ENCODE assay signal across 8 cellular contexts in genomic region chr2:45651415-45652089, GRCh38. TPM values are rescaled to one million over a fixed set of nuclear protein-coding genes. Genes with fewer than 3 reads are reported as not detected.
A peak's percentile ranks its signal among the peaks of the same experiment; 100 is the strongest.
DNase-seq lines count a peak whose midpoint lies in the region; ATAC-seq and TF ChIP-seq lines count a peak whose summit lies in the region.

PRKCE (plus strand) TSS chr2:45651675.

- peak within 1 kb of the TSS; percentile 98 for H3K27ac Mint-ChIP-seq in activated naive CD8-positive, alpha-beta T cell treated with anti-CD3 and anti-CD28 coated beads, Interleukin-2, amount 50 U/mL, for 24 hours

- WGBS in heart right ventricle, 2 donors: 0 to 1% methylated on average over 58 to 66 of the region's 66 CpGs

- H3K9me3 Mint-ChIP-seq in activated naive CD8-positive, alpha-beta T cell treated with anti-CD3 and anti-CD28 coated beads, Interleukin-2, amount 50 U/mL, for 24 hours: no peaks in the 10 kb centered on the region

- in situ Hi-C loops in SK-MEL-5 (cut with HindIII; ENCODE audit: low pct_unique_long_range_greater_than_20kb, low sequenced_read_pairs): no loop called here

- peaks cover 32% of the 10 kb centered on the region for H3K79me2 ChIP-seq in parathyroid adenoma

- TF ChIP-seq CTCF in heart right ventricle (IDR thresholded peaks at IDR 0.05): no peak
- no peak for TF ChIP-seq CTCF in parathyroid adenoma (IDR thresholded peaks at IDR 0.05)
- no peak for TF ChIP-seq CTCF in vagina (IDR thresholded peaks at IDR 0.05)

- H3K36me3 ChIP-seq in heart right ventricle (peaks cover 0 to 4% (median 0%) of the 10 kb centered on the region in 9 donors), parathyroid adenoma (ENCODE audit: control insufficient read depth, insufficient read depth, low read length) (no peaks in the 10 kb centered on the region), vagina (no peaks in the 10 kb centered on the region)

- peak within 1 kb of the TSS; percentile 100 for H2AFZ ChIP-seq in parathyroid adenoma

- peak within 1 kb of the TSS; percentile 56 to 94 (median 78) for H3K4me3 ChIP-seq in heart right ventricle
- H3K4me3 ChIP-seq in parathyroid adenoma (ENCODE audit: low read depth, low read length): peak within 1 kb of the TSS; percentile 95
- H3K4me3 ChIP-seq in vagina: peak within 1 kb of the TSS; percentile 73 to 97

- H3K4me1 ChIP-seq in heart right ventricle (peaks cover 12 to 54% (median 34%) of the 10 kb centered on the region in 9 donors), parathyroid adenoma (peaks cover 20% of the 10 kb centered on the region), vagina (peaks cover 33% of the 10 kb centered on the region)

- peaks cover 32% of the 10 kb centered on the region for H3K4me1 Mint-ChIP-seq in activated naive CD8-positive, alpha-beta T cell treated with anti-CD3 and anti-CD28 coated beads, Interleukin-2, amount 50 U/mL, for 24 hours

- no peaks in the 10 kb centered on the region for H3K27me3 ChIP-seq in heart right ventricle
- no peaks in the 10 kb centered on the region for H3K27me3 ChIP-seq in parathyroid adenoma (ENCODE audit: control insufficient read depth, insufficient read depth, low read length)
- H3K27me3 ChIP-seq in vagina: no peaks in the 10 kb centered on the region

- peak within 1 kb of the TSS; percentile 88 for H3K9ac ChIP-seq in parathyroid adenoma

- H3K36me3 Mint-ChIP-seq in activated naive CD8-positive, alpha-beta T cell treated with anti-CD3 and anti-CD28 coated beads, Interleukin-2, amount 50 U/mL, for 24 hours (ENCODE audit: low read depth): peaks cover 2% of the 10 kb centered on the region

- H3K27ac ChIP-seq in heart right ventricle: peak within 1 kb of the TSS; percentile 97 to 100 (median 98)
- H3K27ac ChIP-seq in parathyroid adenoma: peak within 1 kb of the TSS; percentile 98
- peak within 1 kb of the TSS; percentile 100 for H3K27ac ChIP-seq in vagina

- H3K27me3 Mint-ChIP-seq in activated naive CD8-positive, alpha-beta T cell treated with anti-CD3 and anti-CD28 coated beads, Interleukin-2, amount 50 U/mL, for 24 hours: peaks cover 6% of the 10 kb centered on the region

- H3K4me3 Mint-ChIP-seq in activated naive CD8-positive, alpha-beta T cell treated with anti-CD3 and anti-CD28 coated beads, Interleukin-2, amount 50 U/mL, for 24 hours: peak within 1 kb of the TSS; percentile 99

- DNase-seq in SIG-M5 treated with dmso at 0.1 percent for 504 hours (lab: John Stamatoyannopoulos, UW; ENCODE audit: unreplicated experiment) (peak; percentile 35), SIG-M5 (lab: John Stamatoyannopoulos, UW) (no peak), SK-MEL-5 (ENCODE audit: low read depth, low spot score) (peak; percentile 46), heart right ventricle (peak; percentile 68 to 74), vagina (ENCODE audit: extremely low spot score in 2 of 2) (no peak)
- peak; percentile 59 for DNase-seq in activated naive CD8-positive, alpha-beta T cell treated with anti-CD3 and anti-CD28 coated beads, Interleukin-2, amount 50 U/mL, for 24 hours

- ATAC-seq in HG03045 (IDR thresholded peaks at IDR 0.05; ENCODE audit: unreplicated experiment) (peak; percentile 15), heart right ventricle (peak; percentile 12 to 57 (median 44))
- ATAC-seq in activated naive CD8-positive, alpha-beta T cell treated with anti-CD3 and anti-CD28 coated beads, Interleukin-2, amount 50 U/mL, for 24 hours: peak; percentile 12

- intact Hi-C loops in heart right ventricle (cut with DNase I) (loop anchor here in 5 of 10 donors (2.0 to 5.0 kb wide), 5 partner anchors 41 to 126 kb away; no protein-coding TSS in a partner anchor), vagina (cut with DNase I) (no loop called here)

- H3K4me2 ChIP-seq in parathyroid adenoma (ENCODE audit: low read length): peak within 1 kb of the TSS; percentile 100

- no peak for TF ChIP-seq POLR2A in vagina (IDR thresholded peaks at IDR 0.05)

- no peaks in the 10 kb centered on the region for H3K9me3 ChIP-seq in heart right ventricle
- H3K9me3 ChIP-seq in parathyroid adenoma (ENCODE audit: control insufficient read depth, low read length): no peaks in the 10 kb centered on the region
- H3K9me3 ChIP-seq in vagina: no peaks in the 10 kb centered on the region

RNA-seq across cellular contexts. Expression of gene PRKCE, which starts in this region (rescaled TPM):
- total RNA-seq in SK-MEL-5 (2014; rRNA removed; shearing (Covaris generic)): 22.9 and 24.6 TPM in 2 replicates
- polyA plus RNA-seq in SK-MEL-5 (2015; cell fraction: cytosol; rRNA removed): 12.8 and 16.7 TPM in 2 replicates
- 26.4 and 34.4 TPM in 2 replicates for polyA plus RNA-seq in SK-MEL-5 (2015; cell fraction: nucleus; rRNA removed)
- total RNA-seq in heart right ventricle (10 to 100 TPM; 15.9 to 22.7 (median 17.3) TPM), vagina (11.8 TPM)
- 1 to 10 TPM; 3.7 to 6.2 TPM for polyA plus RNA-seq in heart right ventricle

Comparison
In these comparisons a context has a peak if more than half of its experiments do, and no peak if none do; other contexts are left out.
1. DNase-seq: peak in SIG-M5 treated with dmso at 0.1 percent for 504 hours (single experiment), SK-MEL-5 (single experiment), activated naive CD8-positive, alpha-beta T cell treated with anti-CD3 and anti-CD28 coated beads, Interleukin-2, amount 50 U/mL, for 24 hours (single experiment) and heart right ventricle (2 of 2); none in SIG-M5 (single experiment) and vagina (0 of 2).
2. Peak in every context shown above with its lines, with median percentiles within 50 percentile points of each other: ATAC-seq, H3K27ac ChIP-seq and H3K4me3 ChIP-seq.